23 cellular contexts compared by ENCODE assay signal in the genomic region with DNA sequence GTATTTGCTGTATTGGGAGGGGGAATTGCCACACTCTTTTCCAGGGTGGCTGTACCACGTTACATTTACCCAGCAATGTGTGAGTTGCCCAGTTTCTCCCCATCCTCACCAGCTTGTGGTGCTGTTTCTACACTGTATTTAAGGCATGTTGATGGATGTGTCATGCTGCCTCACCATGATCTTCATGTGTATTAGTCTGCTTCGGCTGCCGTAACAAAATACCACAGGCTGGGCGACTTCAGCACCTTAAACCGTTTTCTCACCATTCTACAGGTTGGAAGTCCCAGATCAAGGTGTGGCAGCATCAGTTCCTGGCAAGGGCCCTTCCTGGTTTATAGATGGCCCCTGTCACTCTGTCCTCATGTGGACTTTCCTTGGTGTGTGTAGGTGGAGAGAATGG.
"Had no signal": no experiment of that assay in that cellular context is flagged by ENCODE, and none has a peak within 500 bp of the region (broad histone marks: within the 10 kb centered on the region; RNA-seq: fewer than 3 reads in every experiment).

No MANE protein-coding gene starts in this region.

- DNase-seq: IMR-90, Kasumi-1, MV-4-11, NCI-H1048, NCI-H1105, NCI-H1417, NCI-H1436 treated with DMSO at 0.1 percent for 48 hours, NCI-H1694, NCI-H187 treated with DMSO at 0.1 percent for 48 hours, NCI-H2029 treated with DMSO at 0.1 percent for 48 hours, NCI-H2171 treated with DMSO at 0.1 percent for 48 hours, NCI-H345, NCI-H446 treated with DMSO at 0.1 percent for 48 hours, NCI-H510A treated with DMSO at 0.1 percent for 48 hours, NCI-H526, NCI-H774, Right ventricle myocardium superior, RPMI8226, SIG-M5 had no signal

- FAIRE-seq: RCC 7860 had no signal

- H3K9me3 ChIP-seq: SJSA1 had no signal

- H3K27ac ChIP-seq: KMS-11, SJSA1, SK-N-MC had no signal

- H3K4me3 ChIP-seq: SJSA1, SK-N-MC had no signal

- H3K36me3 ChIP-seq: SJSA1 had no signal
